ENCODE assay signal across 8 cellular contexts in genomic region chr2:241036397-241036963, GRCh38. TPM values are rescaled to one million over a fixed set of nuclear protein-coding genes. Genes with fewer than 3 reads are reported as not detected.
DNase-seq lines count a peak whose midpoint lies in the region; ATAC-seq and TF ChIP-seq lines count a peak whose summit lies in the region.

No MANE protein-coding gene starts in this region.

- H3K9me3 Mint-ChIP-seq in activated CD4-positive, alpha-beta memory T cell treated with anti-CD3 and anti-CD28 coated beads, Interleukin-2, amount 10 ng/mL, durations not matched to agents 7 days and 5 days: no peaks in the 10 kb centered on the region

- peaks cover 43% of the 10 kb centered on the region for H3K4me1 Mint-ChIP-seq in activated CD4-positive, alpha-beta memory T cell treated with anti-CD3 and anti-CD28 coated beads, Interleukin-2, amount 10 ng/mL, durations not matched to agents 7 days and 5 days

- ATAC-seq in HG03521 (IDR thresholded peaks at IDR 0.05; ENCODE audit: unreplicated experiment): peak; percentile 67

- intact Hi-C loops in esophagus squamous epithelium (cut with DNase I): no loop called here

- H3K4me3 ChIP-seq in esophagus squamous epithelium: peak overlapping the region; percentile 30 to 63 (median 47)

- no peaks in the 10 kb centered on the region for H3K9me3 ChIP-seq in esophagus squamous epithelium

- peaks cover 15% of the 10 kb centered on the region for H3K36me3 Mint-ChIP-seq in activated CD4-positive, alpha-beta memory T cell treated with anti-CD3 and anti-CD28 coated beads, Interleukin-2, amount 10 ng/mL, durations not matched to agents 7 days and 5 days (ENCODE audit: low read depth)

- H3K27me3 Mint-ChIP-seq in activated CD4-positive, alpha-beta memory T cell treated with anti-CD3 and anti-CD28 coated beads, Interleukin-2, amount 10 ng/mL, durations not matched to agents 7 days and 5 days: peaks cover 3% of the 10 kb centered on the region

- H3K36me3 ChIP-seq in esophagus squamous epithelium: peaks cover 0 to 66% (median 5%) of the 10 kb centered on the region in 3 donors

- POLR2A ChIA-PET in activated CD4-positive, alpha-beta memory T cell treated with anti-CD3 and anti-CD28 coated beads, Interleukin-2, amount 10 ng/mL, durations not matched to agents 7 days and 5 days (lab: Charles Lee): no interaction called here

- TF ChIP-seq CTCF in esophagus squamous epithelium (IDR thresholded peaks at IDR 0.05): no peak

- DNase-seq in DMS153 (lab: John Stamatoyannopoulos, UW) (peak; percentile 14), DMS153 treated with DMSO at 0.1 percent for 48 hours (lab: John Stamatoyannopoulos, UW; ENCODE audit: unreplicated experiment) (no peak), esophagus squamous epithelium (lab: John Stamatoyannopoulos, UW) (no peak), retina (peak; percentile 65), mesenteric fat pad (ENCODE audit: low spot score) (no peak), DMS114 treated with DMSO at 0.1 percent for 48 hours (lab: John Stamatoyannopoulos, UW; ENCODE audit: unreplicated experiment) (no peak)
- peak; percentile 88 for DNase-seq in activated CD4-positive, alpha-beta memory T cell treated with anti-CD3 and anti-CD28 coated beads, Interleukin-2, amount 10 ng/mL, durations not matched to agents 7 days and 5 days

- peak overlapping the region; percentile 67 for H3K27ac Mint-ChIP-seq in activated CD4-positive, alpha-beta memory T cell treated with anti-CD3 and anti-CD28 coated beads, Interleukin-2, amount 10 ng/mL, durations not matched to agents 7 days and 5 days

- CTCF ChIA-PET in activated CD4-positive, alpha-beta memory T cell treated with anti-CD3 and anti-CD28 coated beads, Interleukin-2, amount 10 ng/mL, durations not matched to agents 7 days and 5 days (lab: Charles Lee): no interaction called here

- peak overlapping the region in 3 of 4 donors; percentile 9 to 38 (median 34) for H3K27ac ChIP-seq in esophagus squamous epithelium

- H3K4me3 Mint-ChIP-seq in activated CD4-positive, alpha-beta memory T cell treated with anti-CD3 and anti-CD28 coated beads, Interleukin-2, amount 10 ng/mL, durations not matched to agents 7 days and 5 days: peak overlapping the region; percentile 83

- 18% methylated on average over 3 of the region's 36 CpGs; no CpG with 5 or more reads in 1 of the 2 donors for WGBS in esophagus squamous epithelium, 2 donors

- peaks cover 0 to 6% (median 0%) of the 10 kb centered on the region in 4 donors for H3K27me3 ChIP-seq in esophagus squamous epithelium

- peaks cover 13 to 39% (median 16%) of the 10 kb centered on the region in 3 donors for H3K4me1 ChIP-seq in esophagus squamous epithelium

- no peak for TF ChIP-seq POLR2A in esophagus squamous epithelium (IDR thresholded peaks at IDR 0.05)

RNA-seq across cellular contexts. Expression of gene SNED1, which starts 38.1 kb away (rescaled TPM):
- 10 to 100 TPM; 32.6 to 34.3 TPM for total RNA-seq in activated CD4-positive, alpha-beta memory T cell treated with anti-CD3 and anti-CD28 coated beads, Interleukin-2, amount 10 ng/mL, durations not matched to agents 7 days and 5 days
- total RNA-seq in esophagus squamous epithelium (10 to 100 TPM in 1 of 4 donors, 1 to 10 TPM in 3; 3.3 to 13.9 (median 4.8) TPM), mesenteric fat pad (58.0 TPM)

Comparison
In these comparisons a context has a peak if more than half of its experiments do, and no peak if none do; other contexts are left out.
1. DNase-seq: peak in DMS153 (single experiment), activated CD4-positive, alpha-beta memory T cell treated with anti-CD3 and anti-CD28 coated beads, Interleukin-2, amount 10 ng/mL, durations not matched to agents 7 days and 5 days (single experiment) and retina (single experiment); none in DMS153 treated with DMSO at 0.1 percent for 48 hours (single experiment), esophagus squamous epithelium (single experiment), mesenteric fat pad (single experiment) and DMS114 treated with DMSO at 0.1 percent for 48 hours (single experiment).